Comparison of ENCODE assay signal across 8 cellular contexts in genomic region chr4:77818667-77819408, GRCh38. TPM values are rescaled to one million over a fixed set of nuclear protein-coding genes. Genes with fewer than 3 reads are reported as not detected.
DNase-seq lines count a peak whose midpoint lies in the region; ATAC-seq lines count a peak whose summit lies in the region.

TSS of gene CNOT6L (minus strand) at chr4:77819368. CDS start at chr4:77819308, 60 bp downstream.

- no peak within 1 kb of the TSS for H2BK5ac ChIP-seq in mesendoderm (ENCODE audit: low read length)

- no peak within 1 kb of the TSS for H4K8ac ChIP-seq in mesendoderm (ENCODE audit: low read depth, low read length)

- H3K9ac ChIP-seq in endocrine pancreas (ENCODE audit: control insufficient read depth, insufficient read depth, low read length) (peak within 1 kb of the TSS; percentile 92), mesendoderm (ENCODE audit: low read length) (peak within 1 kb of the TSS; percentile 84)

- ATAC-seq in HG03039 (IDR thresholded peaks at IDR 0.05; ENCODE audit: unreplicated experiment), result peak; percentile 32

- H3K4ac ChIP-seq in mesendoderm (ENCODE audit: low read depth, low read length), result no peak within 1 kb of the TSS

- no peaks in the 10 kb centered on the region for H3K9me3 ChIP-seq in endocrine pancreas (ENCODE audit: control insufficient read depth, low read length)

- peak within 1 kb of the TSS; percentile 79 for H3K4me3 ChIP-seq in endocrine pancreas (ENCODE audit: control insufficient read depth, insufficient read depth, low read length)
- peak within 1 kb of the TSS; percentile 84 for H3K4me3 ChIP-seq in mesendoderm (ENCODE audit: low read length)

- peak within 1 kb of the TSS; percentile 93 for H3K56ac ChIP-seq in mesendoderm (ENCODE audit: low read length)

- H2BK15ac ChIP-seq in mesendoderm (replicated peaks; ENCODE audit: low read depth), result no peak within 1 kb of the TSS

- no peak within 1 kb of the TSS for H4K5ac ChIP-seq in mesendoderm (ENCODE audit: low read length)

- H3K36me3 ChIP-seq in endocrine pancreas (ENCODE audit: control insufficient read depth, insufficient read depth, low read length), result no peaks in the 10 kb centered on the region
- H3K36me3 ChIP-seq in mesendoderm (ENCODE audit: control insufficient read depth, insufficient read depth, low read length), result no peaks in the 10 kb centered on the region

- H3K27me3 ChIP-seq in endocrine pancreas (ENCODE audit: control insufficient read depth, insufficient read depth, low read length) (no peaks in the 10 kb centered on the region), mesendoderm (ENCODE audit: insufficient read depth, low read length, poor library complexity) (no peaks in the 10 kb centered on the region)

- H3K4me1 ChIP-seq in endocrine pancreas (ENCODE audit: control insufficient read depth, insufficient read depth, low read length), result peaks cover 19% of the 10 kb centered on the region
- H3K4me1 ChIP-seq in mesendoderm (ENCODE audit: control insufficient read depth, low read depth, low read length), result peaks cover 4% of the 10 kb centered on the region

- no peak within 1 kb of the TSS for H2AK5ac ChIP-seq in mesendoderm (ENCODE audit: low read length)

- H3K23ac ChIP-seq in mesendoderm (ENCODE audit: low read length), result peak within 1 kb of the TSS; percentile 94

- H3K79me2 ChIP-seq in mesendoderm (ENCODE audit: control insufficient read depth, insufficient read depth, low read length), result no peaks in the 10 kb centered on the region

- peak within 1 kb of the TSS; percentile 19 for H3K18ac ChIP-seq in mesendoderm (ENCODE audit: low read length)

- H3K27ac ChIP-seq in mesendoderm (ENCODE audit: low read depth, low read length), result peak within 1 kb of the TSS; percentile 85

- no CpG with 5 or more reads among the region's 83 CpGs for WGBS in mesendoderm (ENCODE audit: extremely low coverage, insufficient coverage, low lambda C conversion rate)

- H3K79me1 ChIP-seq in mesendoderm (ENCODE audit: low read length), result peaks cover 2% of the 10 kb centered on the region

- H2BK120ac ChIP-seq in mesendoderm (ENCODE audit: low read depth, low read length), result no peak within 1 kb of the TSS

- DNase-seq in NCI-H2029 (lab: John Stamatoyannopoulos, UW) (peak; percentile 40), NCI-H2029 treated with DMSO at 0.1 percent for 48 hours (lab: John Stamatoyannopoulos, UW) (no peak), NK-92 (lab: John Stamatoyannopoulos, UW; ENCODE audit: unreplicated experiment) (peak; percentile 10), mesendoderm (peak; percentile 53)
- DNase-seq in activated CD8-positive, alpha-beta memory T cell treated with anti-CD3 and anti-CD28 coated beads, Interleukin-2, amount 50 U/mL, for 4 hours, result peak; percentile 49
- DNase-seq in stimulated activated CD8-positive, alpha-beta memory T cell treated with anti-CD3 and anti-CD28 coated beads, Interleukin-15, amount 100 ng/mL, for 48 hours (ENCODE audit: low read depth in 2 of 2), result peak; percentile 37 to 64

- peak within 1 kb of the TSS; percentile 92 for H3K4me2 ChIP-seq in mesendoderm (ENCODE audit: low read length)

RNA-seq across cellular contexts. Expression of gene CNOT6L, which starts in this region (rescaled TPM):
- polyA plus RNA-seq in mesendoderm (2013, experiment 1 of 2), result 5.1 TPM
- 5.0 TPM for polyA plus RNA-seq in mesendoderm (2013, experiment 2 of 2)
